Comparison of ENCODE assay signal across 8 cellular contexts in the genomic region with DNA sequence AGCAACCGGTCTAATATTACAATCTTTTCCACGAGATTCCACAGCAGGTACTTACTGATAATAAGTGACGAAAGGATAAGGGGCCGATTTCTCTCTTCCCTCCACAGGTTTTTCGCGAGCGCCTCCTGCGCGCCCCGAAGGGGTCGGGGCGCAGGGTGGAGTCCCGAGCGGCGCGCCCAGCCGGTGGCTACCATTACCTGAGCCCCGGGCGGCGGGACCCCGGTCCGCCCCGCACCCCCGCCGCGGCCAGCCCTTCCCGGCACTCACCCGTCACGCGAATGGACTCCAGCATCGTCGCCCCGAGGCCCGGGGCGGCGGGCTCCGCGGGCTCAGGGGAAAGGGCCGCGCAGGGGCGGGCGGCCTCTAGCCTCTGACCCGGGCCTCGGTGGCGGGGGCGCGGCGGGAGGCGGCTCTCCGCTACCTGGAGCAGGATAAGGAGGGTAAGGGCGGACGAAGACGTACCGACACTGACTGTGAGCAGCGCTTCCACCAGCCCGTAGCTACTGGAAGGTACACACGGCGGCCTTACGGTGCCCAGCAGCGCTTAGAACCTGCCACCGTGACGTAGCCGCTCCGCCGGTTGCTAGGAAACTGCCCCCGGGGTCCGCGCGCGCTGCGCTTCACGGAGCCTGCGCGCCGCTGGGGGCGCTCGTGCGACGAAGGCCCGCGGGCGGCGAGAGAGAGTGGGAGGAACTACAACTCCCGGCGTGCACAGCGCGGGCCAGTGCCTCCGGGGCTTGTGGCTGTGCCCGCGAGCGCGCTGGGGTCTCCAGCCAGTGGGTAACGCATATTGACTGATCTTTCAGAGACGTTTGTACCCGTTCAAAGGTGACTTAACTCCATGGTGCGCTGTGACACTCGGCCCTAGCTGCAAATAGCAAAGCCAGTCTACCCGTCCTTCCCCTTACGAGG.
A peak's percentile ranks its signal among the peaks of the same experiment; 100 is the strongest.
DNase-seq lines count a peak whose midpoint lies in the region; ATAC-seq and FAIRE-seq lines count a peak whose summit lies in the region.

No MANE protein-coding gene starts in this region.

- FAIRE-seq in GM19239 (lab: Jason Lieb, UNC): peak; percentile 89

- peak overlapping the region; percentile 85 for H3K27ac ChIP-seq in cingulate gyrus (ENCODE audit: low read depth, low read length)
- H3K27ac ChIP-seq in layer of hippocampus (ENCODE audit: low read depth, low read length): peak overlapping the region; percentile 80

- no peaks in the 10 kb centered on the region for H3K27me3 ChIP-seq in layer of hippocampus (ENCODE audit: control insufficient read depth, insufficient read depth, low read length)

- peak; percentile 79 to 87 for DNase-seq in AML-193 (lab: John Stamatoyannopoulos, UW)
- peak; percentile 80 for DNase-seq in GM19239 (ENCODE audit: insufficient read length, low spot score)
- DNase-seq in NCI-H446 treated with DMSO at 0.1 percent for 48 hours (lab: John Stamatoyannopoulos, UW): peak; percentile 83
- peak; percentile 89 for DNase-seq in activated CD4-positive, alpha-beta T cell treated with anti-CD3 and anti-CD28 coated beads for 4 hours
- DNase-seq in stimulated activated CD4-positive, alpha-beta T cell treated with anti-CD3 and anti-CD28 coated beads, Interleukin-1b, Interleukin-23, amount 100 ng/mL, for 1 hour (ENCODE audit: low read depth in 2 of 2): peak; percentile 74 to 82

- peak; percentile 98 for ATAC-seq in HG03439 (IDR thresholded peaks at IDR 0.05; ENCODE audit: unreplicated experiment)

Comparison
In these comparisons a context has a peak if more than half of its experiments do, and no peak if none do; other contexts are left out.
1. Peak in every context shown above with its lines: DNase-seq, ATAC-seq and H3K27ac ChIP-seq.